9 cellular contexts compared by ENCODE assay signal in genomic region chr22:37244922-37245722, GRCh38. TPM values are rescaled to one million over a fixed set of nuclear protein-coding genes. Genes with fewer than 3 reads are reported as not detected.
DNase-seq lines count a peak whose midpoint lies in the region; ATAC-seq and TF ChIP-seq lines count a peak whose summit lies in the region.
"Had no signal": no experiment of that assay in that cellular context is flagged by ENCODE, and none has a peak within 500 bp of the region (broad histone marks: within the 10 kb centered on the region; RNA-seq: fewer than 3 reads in every experiment).

No MANE protein-coding gene starts in this region.

- CTCF ChIA-PET in activated CD8-positive, alpha-beta T cell treated with anti-CD3 and anti-CD28 coated beads, Interleukin-2, amount 10 ng/mL, durations not matched to agents 7 days and 5 days (lab: Charles Lee) = interaction anchor here (0.6 to 10.2 kb wide), 21 partner anchors 9 to 322 kb away, joined by 3 to 195 read pairs (median 4); no protein-coding TSS in a partner anchor
- CTCF ChIA-PET in HEK293T (lab: Yijun Ruan, JAX) = interaction anchor here (0.6 kb wide), 1 partner anchor 15 kb away, joined by 3 read pairs; no protein-coding TSS in a partner anchor

- H3K27ac Mint-ChIP-seq in activated CD8-positive, alpha-beta T cell treated with anti-CD3 and anti-CD28 coated beads, Interleukin-2, amount 10 ng/mL, durations not matched to agents 7 days and 5 days = peak overlapping the region; percentile 99

- peak; percentile 30 for DNase-seq in activated CD4-positive, CD25-positive, alpha-beta regulatory T cell treated with anti-CD3 and anti-CD28 coated beads, Interleukin-2, amount 50 U/mL, for 72 hours
- no peak for DNase-seq in activated CD4-positive, CD25-positive, alpha-beta regulatory T cell (lab: John Stamatoyannopoulos, UW)
- DNase-seq in activated CD8-positive, alpha-beta T cell treated with anti-CD3 and anti-CD28 coated beads, Interleukin-2, amount 10 ng/mL, durations not matched to agents 7 days and 5 days = peak; percentile 45
- peak; percentile 32 for DNase-seq in stimulated activated CD8-positive, alpha-beta memory T cell treated with anti-CD3 and anti-CD28 coated beads, Interleukin-4, amount 100 ng/mL, for 48 hours
- no peak for DNase-seq in stimulated activated CD4-positive, alpha-beta T cell treated with anti-CD3 and anti-CD28 coated beads, Interleukin-15, amount 100 ng/mL, for 24 hours
- no peak for DNase-seq in HEK293T (ENCODE audit: extremely low spot score)
- DNase-seq: NCI-H1417 treated with DMSO at 0.1 percent for 48 hours had no signal

- H3K4me3 Mint-ChIP-seq in activated CD8-positive, alpha-beta T cell treated with anti-CD3 and anti-CD28 coated beads, Interleukin-2, amount 10 ng/mL, durations not matched to agents 7 days and 5 days = peak overlapping the region; percentile 99

- peaks cover 37% of the 10 kb centered on the region for H3K4me1 Mint-ChIP-seq in activated CD8-positive, alpha-beta T cell treated with anti-CD3 and anti-CD28 coated beads, Interleukin-2, amount 10 ng/mL, durations not matched to agents 7 days and 5 days (ENCODE audit: low read depth)

- ATAC-seq in HG03460 (IDR thresholded peaks at IDR 0.05; ENCODE audit: unreplicated experiment) (peak; percentile 27), GM18907 (IDR thresholded peaks at IDR 0.05; ENCODE audit: unreplicated experiment) (no peak)
- no peak for ATAC-seq in activated CD8-positive, alpha-beta T cell treated with anti-CD3 and anti-CD28 coated beads, Interleukin-2, amount 10 ng/mL, durations not matched to agents 7 days and 5 days

- H3K36me3 Mint-ChIP-seq in activated CD8-positive, alpha-beta T cell treated with anti-CD3 and anti-CD28 coated beads, Interleukin-2, amount 10 ng/mL, durations not matched to agents 7 days and 5 days (ENCODE audit: low read depth) = peaks cover 40% of the 10 kb centered on the region

- H3K9me3 Mint-ChIP-seq in activated CD8-positive, alpha-beta T cell treated with anti-CD3 and anti-CD28 coated beads, Interleukin-2, amount 10 ng/mL, durations not matched to agents 7 days and 5 days (ENCODE audit: insufficient read depth) = no peaks in the 10 kb centered on the region

- POLR2A ChIA-PET in activated CD8-positive, alpha-beta T cell treated with anti-CD3 and anti-CD28 coated beads, Interleukin-2, amount 10 ng/mL, durations not matched to agents 7 days and 5 days (lab: Charles Lee) = interaction anchor here (0.6 to 9.5 kb wide), 17 partner anchors 9 to 1005 kb away, joined by 3 to 278 read pairs (median 5); no protein-coding TSS in a partner anchor
- POLR2A ChIA-PET in HEK293T (lab: Yijun Ruan, JAX) = no interaction called here

- no peaks in the 10 kb centered on the region for H3K27me3 Mint-ChIP-seq in activated CD8-positive, alpha-beta T cell treated with anti-CD3 and anti-CD28 coated beads, Interleukin-2, amount 10 ng/mL, durations not matched to agents 7 days and 5 days (ENCODE audit: low read depth)

TF ChIP-seq in HEK293T, 16 proteins besides CTCF, POLR2A, EP300 and RAD21:
- TF ChIP-seq NFRKB (IDR thresholded peaks at IDR 0.05) (no peak), ZNF384 (IDR thresholded peaks at IDR 0.05) (no peak), CTBP1 (IDR thresholded peaks at IDR 0.05; ENCODE audit: borderline replicate concordance) (no peak), ELF4 (IDR thresholded peaks at IDR 0.05) (no peak), SP1 (IDR thresholded peaks at IDR 0.05) (no peak), ARNT (IDR thresholded peaks at IDR 0.05) (no peak), PKNOX1 (IDR thresholded peaks at IDR 0.05) (no peak), BHLHE40 (IDR thresholded peaks at IDR 0.05; ENCODE audit: borderline replicate concordance) (no peak), HDGF (IDR thresholded peaks at IDR 0.05; ENCODE audit: borderline replicate concordance) (no peak), L3MBTL2 (conservative IDR thresholded peaks at IDR 0.05) (no peak), TARDBP (IDR thresholded peaks at IDR 0.05) (no peak), FOXK2 (IDR thresholded peaks at IDR 0.05) (no peak), FOXM1 (IDR thresholded peaks at IDR 0.05; ENCODE audit: borderline replicate concordance) (no peak), FOXA1 (IDR thresholded peaks at IDR 0.05) (no peak), LEF1 (IDR thresholded peaks at IDR 0.05; ENCODE audit: borderline replicate concordance) (no peak), SUZ12 (IDR thresholded peaks at IDR 0.05) (no peak)

RNA-seq across cellular contexts. Expression of gene RAC2, which starts 1.1 kb away (rescaled TPM):
- 1,000 to 10,000 TPM; 1,167 to 1,252 TPM for total RNA-seq in activated CD8-positive, alpha-beta T cell treated with anti-CD3 and anti-CD28 coated beads, Interleukin-2, amount 10 ng/mL, durations not matched to agents 7 days and 5 days

RNA-seq across cellular contexts. Expression of gene SSTR3, which starts 32.8 kb away (rescaled TPM):
- total RNA-seq in activated CD8-positive, alpha-beta T cell treated with anti-CD3 and anti-CD28 coated beads, Interleukin-2, amount 10 ng/mL, durations not matched to agents 7 days and 5 days = 1 to 10 TPM; 3.5 to 3.6 TPM

RNA-seq across cellular contexts. Expression of gene CYTH4, which starts 37.2 kb away (rescaled TPM):
- total RNA-seq in activated CD8-positive, alpha-beta T cell treated with anti-CD3 and anti-CD28 coated beads, Interleukin-2, amount 10 ng/mL, durations not matched to agents 7 days and 5 days = 100 to 1,000 TPM; 107 to 114 TPM

RNA-seq across cellular contexts. Expression of gene C1QTNF6, which starts 57.1 kb away (rescaled TPM):
- total RNA-seq in activated CD8-positive, alpha-beta T cell treated with anti-CD3 and anti-CD28 coated beads, Interleukin-2, amount 10 ng/mL, durations not matched to agents 7 days and 5 days = 1 to 10 TPM; 6.1 to 6.2 TPM

Comparison
In these comparisons a context has a peak if more than half of its experiments do, and no peak if none do; other contexts are left out.
1. DNase-seq: peak in activated CD4-positive, CD25-positive, alpha-beta regulatory T cell treated with anti-CD3 and anti-CD28 coated beads, Interleukin-2, amount 50 U/mL, for 72 hours (single experiment), activated CD8-positive, alpha-beta T cell treated with anti-CD3 and anti-CD28 coated beads, Interleukin-2, amount 10 ng/mL, durations not matched to agents 7 days and 5 days (single experiment) and stimulated activated CD8-positive, alpha-beta memory T cell treated with anti-CD3 and anti-CD28 coated beads, Interleukin-4, amount 100 ng/mL, for 48 hours (single experiment); none in activated CD4-positive, CD25-positive, alpha-beta regulatory T cell (0 of 4), stimulated activated CD4-positive, alpha-beta T cell treated with anti-CD3 and anti-CD28 coated beads, Interleukin-15, amount 100 ng/mL, for 24 hours (single experiment) and HEK293T (single experiment).